ENCODE assay signal across 10 cellular contexts in the genomic region with DNA sequence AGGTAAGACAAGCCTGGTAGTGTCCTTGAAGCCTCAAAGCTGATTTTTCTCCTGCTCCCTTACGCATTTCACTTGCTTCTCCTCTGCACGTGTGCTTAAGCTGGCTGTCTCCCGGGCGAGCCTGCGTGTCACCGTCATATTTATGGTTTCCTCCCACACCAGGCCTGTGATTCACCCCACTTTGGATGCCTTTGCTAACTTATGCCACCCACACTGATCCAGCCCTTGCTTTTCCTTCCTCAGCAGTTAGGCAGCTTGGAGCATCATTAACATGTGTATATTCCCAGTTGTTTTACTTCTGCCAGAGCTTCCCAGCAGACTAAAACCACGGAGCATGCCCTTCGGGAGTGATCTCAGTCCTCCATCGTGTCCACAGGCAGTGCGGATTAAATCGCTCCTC. TPM values are rescaled to one million over a fixed set of nuclear protein-coding genes. Genes with fewer than 3 reads are reported as not detected.
A peak's percentile ranks its signal among the peaks of the same experiment; 100 is the strongest.
DNase-seq lines count a peak whose midpoint lies in the region; ATAC-seq and TF ChIP-seq lines count a peak whose summit lies in the region.
"Had no signal": no experiment of that assay in that cellular context is flagged by ENCODE, and none has a peak within 500 bp of the region (broad histone marks: within the 10 kb centered on the region; RNA-seq: fewer than 3 reads in every experiment).

No MANE protein-coding gene starts in this region.

- H3K36me3 ChIP-seq in osteoblast (ENCODE audit: insufficient read depth, low read length), result no peaks in the 10 kb centered on the region
- peaks cover 0 to 8% (median 0%) of the 10 kb centered on the region in 3 donors for H3K36me3 ChIP-seq in tibial nerve

- TF ChIP-seq CTCF in osteoblast (IDR thresholded peaks at IDR 0.05; ENCODE audit: extremely low read depth, low read depth, low read length) (no peak), tibial nerve (IDR thresholded peaks at IDR 0.05) (no peak)

- H3K27ac ChIP-seq in osteoblast (ENCODE audit: low read depth, low read length) (peak overlapping the region; percentile 80), tibial nerve (peak overlapping the region; percentile 16 to 98 (median 90))
- H3K27ac ChIP-seq: 22Rv1, VCaP had no signal

- WGBS in tibial nerve, 2 donors, result 11% methylated on average over 11 of the region's 11 CpGs

- no peaks in the 10 kb centered on the region for H4K20me1 ChIP-seq in osteoblast (ENCODE audit: insufficient read depth, low read length)

- H3K4me3 ChIP-seq in osteoblast (ENCODE audit: insufficient read depth, low read length) (peak overlapping the region; percentile 88), tibial nerve (peak overlapping the region in 3 of 4 donors; percentile 52 to 96 (median 62))

- peaks cover 33% of the 10 kb centered on the region for H3K79me2 ChIP-seq in osteoblast (ENCODE audit: insufficient read depth, low read length)

- ATAC-seq in esophagus mucosa (peak; percentile 77), GM21423 (IDR thresholded peaks at IDR 0.05; ENCODE audit: unreplicated experiment) (no peak), GM21528 (IDR thresholded peaks at IDR 0.05; ENCODE audit: low FRiP score, unreplicated experiment) (no peak)

- peak overlapping the region; percentile 99 for H3K4me2 ChIP-seq in osteoblast (ENCODE audit: insufficient read depth, low read length)

- DNase-seq in DMS 273 (lab: John Stamatoyannopoulos, UW; ENCODE audit: unreplicated experiment), result peak; percentile 47
- no peak for DNase-seq in DMS 273 treated with DMSO at 0.1 percent for 48 hours (lab: John Stamatoyannopoulos, UW)
- peak; percentile 73 for DNase-seq in activated CD8-positive, alpha-beta memory T cell treated with anti-CD3 and anti-CD28 coated beads, Interleukin-2, amount 50 U/mL, for 48 hours
- peak; percentile 95 for DNase-seq in osteoblast (ENCODE audit: insufficient read length, low spot score, missing footprints)
- peak; percentile 29 to 48 for DNase-seq in tibial nerve (ENCODE audit: low spot score in 2 of 2)

- TF ChIP-seq EP300 in tibial nerve (IDR thresholded peaks at IDR 0.05), result peak in 1 of 2 donors; percentile 70

- H3K27me3 ChIP-seq in osteoblast (ENCODE audit: insufficient read depth, low read length) (no peaks in the 10 kb centered on the region), tibial nerve (no peaks in the 10 kb centered on the region)

- TF ChIP-seq POLR2A in tibial nerve (IDR thresholded peaks at IDR 0.05), result no peak

- H2AFZ ChIP-seq in osteoblast (ENCODE audit: low read length), result peak overlapping the region; percentile 21

- H3K9me3 ChIP-seq in osteoblast (ENCODE audit: low read depth, low read length), result no peaks in the 10 kb centered on the region
- H3K9me3 ChIP-seq in tibial nerve, result peaks cover 0 to 7% (median 0%) of the 10 kb centered on the region in 4 donors

- H3K4me1 ChIP-seq in osteoblast (ENCODE audit: insufficient read depth, low read length), result peaks cover 38% of the 10 kb centered on the region
- peaks cover 0 to 69% (median 26%) of the 10 kb centered on the region in 4 donors for H3K4me1 ChIP-seq in tibial nerve

RNA-seq across cellular contexts. Expression of gene ST3GAL5, which starts 2.2 kb away (rescaled TPM):
- total RNA-seq in esophagus mucosa (1.2 TPM), osteoblast (17.4 and 17.7 TPM in 2 replicates), tibial nerve (10 to 100 TPM; 30.9 to 37.4 (median 32.9) TPM)
